Comparison of ENCODE assay signal across 19 cellular contexts in the genomic region with DNA sequence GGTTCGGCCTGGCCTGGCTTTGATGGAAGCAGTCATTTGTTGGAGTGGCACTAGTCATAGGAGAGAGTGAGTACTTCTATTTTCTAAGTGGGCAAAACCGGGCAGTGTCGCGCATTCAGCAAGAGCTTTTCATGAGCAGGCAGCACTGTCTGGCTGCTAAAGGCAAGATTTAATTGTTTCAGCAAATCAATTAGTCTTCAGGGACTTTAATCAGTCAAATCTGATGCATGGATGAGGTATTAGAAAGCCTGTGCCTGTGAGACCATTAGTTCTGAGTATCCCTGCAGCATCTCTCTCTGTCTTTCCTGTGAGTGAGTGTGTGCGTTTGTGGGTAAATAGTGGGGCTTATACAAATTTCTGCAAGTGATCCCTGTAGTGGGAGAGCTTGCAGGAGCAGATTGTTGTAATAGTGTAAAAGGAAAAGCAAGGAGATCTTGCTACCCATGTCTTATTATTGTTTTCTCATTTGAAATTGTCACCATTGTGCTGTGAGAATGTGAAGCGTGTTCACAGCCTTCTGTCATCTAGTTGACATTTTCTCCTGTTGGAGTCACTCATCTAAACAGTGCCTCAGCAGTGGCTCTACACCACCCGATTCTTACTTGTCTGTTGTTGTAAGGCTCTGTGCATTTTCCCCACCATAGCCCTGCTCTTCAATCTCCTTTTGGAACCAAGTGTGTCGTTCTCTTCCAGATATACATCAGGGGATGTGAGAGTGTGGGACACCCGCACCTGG.
DNase-seq lines count a peak whose midpoint lies in the region; TF ChIP-seq lines count a peak whose summit lies in the region.
"Had no signal": no experiment of that assay in that cellular context is flagged by ENCODE, and none has a peak within 500 bp of the region (broad histone marks: within the 10 kb centered on the region; RNA-seq: fewer than 3 reads in every experiment).

No MANE protein-coding gene starts in this region.

- DNase-seq in Ammon's horn (ENCODE audit: low spot score), result peak; percentile 36
- DNase-seq in DMS153 treated with DMSO at 0.1 percent for 48 hours (lab: John Stamatoyannopoulos, UW; ENCODE audit: unreplicated experiment), result peak; percentile 19
- peak; percentile 21 for DNase-seq in NCI-H1105 (lab: John Stamatoyannopoulos, UW)
- DNase-seq in RWPE1 (ENCODE audit: low spot score), result no peak
- no peak for DNase-seq in NCI-H187 treated with DMSO at 0.1 percent for 48 hours (lab: John Stamatoyannopoulos, UW)
- DNase-seq in HK-2 (ENCODE audit: unreplicated experiment), result no peak
- DNase-seq: activated CD8-positive, alpha-beta T cell treated with anti-CD3 and anti-CD28 coated beads for 36 hours; activated effector memory CD4-positive, alpha-beta T cell treated with anti-CD3 and anti-CD28 coated beads, Interleukin-2, amount 50 U/mL, for 16 hours; activated T-cell treated with anti-CD3 and anti-CD28 coated beads for 4 hours; brain microvascular endothelial cell; CD4-positive, CD25-positive, alpha-beta regulatory T cell; effector memory CD8-positive, alpha-beta T cell; midbrain; natural killer cell; right lobe of liver; stimulated activated CD8-positive, alpha-beta memory T cell treated with anti-CD3 and anti-CD28 coated beads, Interleukin-4, amount 100 ng/mL, for 48 hours; T-helper 9 cell; upper lobe of left lung had no signal

- no peak for TF ChIP-seq CTCF in VCaP (conservative IDR thresholded peaks at IDR 0.05)
- TF ChIP-seq CTCF in RWPE1 (conservative IDR thresholded peaks at IDR 0.05; ENCODE audit: low read depth), result no peak

- H3K27ac ChIP-seq in VCaP (peak overlapping the region; percentile 53), RWPE1 (no peak overlapping the region)
- H3K27ac ChIP-seq: brain microvascular endothelial cell, right lobe of liver, upper lobe of left lung had no signal

- CTCF ChIA-PET in RWPE1 (lab: Yijun Ruan, JAX), result no interaction called here

- POLR2A ChIA-PET in RWPE1 (lab: Yijun Ruan, JAX; ENCODE audit: low non-redundant PET), result no interaction called here

Comparison
In these comparisons a context has a peak if more than half of its experiments do, and no peak if none do; other contexts are left out.
1. DNase-seq: peak in Ammon's horn (single experiment), DMS153 treated with DMSO at 0.1 percent for 48 hours (single experiment) and NCI-H1105 (single experiment); none in RWPE1 (single experiment), NCI-H187 treated with DMSO at 0.1 percent for 48 hours (single experiment) and HK-2 (single experiment).